ENCODE assay signal across 9 cellular contexts in the genomic region with DNA sequence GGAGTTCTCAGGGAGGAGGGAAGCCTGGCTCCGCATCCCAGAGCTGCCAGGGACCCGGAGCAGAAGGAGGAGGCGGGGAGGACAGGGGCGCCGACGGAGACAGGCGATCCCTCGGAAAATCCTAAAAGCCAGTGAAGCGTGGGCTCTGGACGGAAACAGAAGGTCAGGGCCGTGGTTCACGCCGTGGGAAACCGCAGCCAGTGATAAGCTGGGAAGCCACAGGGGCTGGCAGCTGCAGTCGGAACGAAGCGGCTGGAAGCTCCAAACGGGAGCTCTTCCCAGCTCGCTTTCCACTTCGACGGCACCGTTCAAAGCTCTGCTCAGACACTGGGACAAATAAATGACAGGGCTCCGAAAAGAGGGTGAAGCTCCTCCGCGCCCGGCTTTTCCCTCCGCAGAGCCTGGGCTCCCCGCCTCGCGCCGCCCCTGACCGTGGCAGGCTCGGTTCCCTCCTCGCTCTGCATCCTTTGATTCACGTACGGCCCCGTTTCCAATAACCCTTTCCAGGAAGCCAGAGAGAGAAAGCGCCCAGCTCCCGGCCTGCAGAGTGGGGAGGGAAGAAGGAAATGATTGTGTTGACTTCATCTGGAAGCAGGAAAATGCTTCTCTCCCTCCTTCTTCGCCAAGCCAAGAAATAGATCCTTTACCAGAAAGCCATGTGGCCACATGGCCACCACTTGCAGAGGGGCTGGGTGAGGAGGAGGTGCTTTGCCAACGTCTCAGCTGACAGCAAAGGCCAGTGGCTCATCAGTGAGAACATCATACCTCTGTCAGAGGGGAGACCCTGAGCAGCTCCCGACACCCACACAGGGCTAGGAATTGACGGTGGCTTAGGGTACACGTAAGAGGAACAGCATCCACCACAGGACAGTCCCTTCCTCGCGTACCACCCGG. TPM values are rescaled to one million over a fixed set of nuclear protein-coding genes. Genes with fewer than 3 reads are reported as not detected.
DNase-seq lines count a peak whose midpoint lies in the region; ATAC-seq, FAIRE-seq and TF ChIP-seq lines count a peak whose summit lies in the region.
"Had no signal": no experiment of that assay in that cellular context is flagged by ENCODE, and none has a peak within 500 bp of the region (broad histone marks: within the 10 kb centered on the region; RNA-seq: fewer than 3 reads in every experiment).

No MANE protein-coding gene starts in this region.

- 17% methylated on average over 44 of the region's 47 CpGs for WGBS in HUES64

- peak overlapping the region; percentile 75 for H2AFZ ChIP-seq in keratinocyte (ENCODE audit: control insufficient read depth, low read length)

- DNase-seq in BE2C: peak; percentile 17
- DNase-seq in astrocyte of the hippocampus (ENCODE audit: low read depth, low spot score): peak; percentile 77
- no peak for DNase-seq in keratinocyte (ENCODE audit: low read depth, low spot score)
- DNase-seq in stimulated activated effector memory CD8-positive, alpha-beta T cell treated with anti-CD3 and anti-CD28 coated beads, Interleukin-12 subunit alpha, Interleukin-12 subunit beta, amount 100 ng/mL, for 72 hours (ENCODE audit: low spot score in 2 of 2): peak in 1 of 2 donors; percentile 49
- DNase-seq in 8988T: no peak
- DNase-seq in DMS114 treated with DMSO at 0.1 percent for 48 hours (lab: John Stamatoyannopoulos, UW; ENCODE audit: unreplicated experiment): no peak

- H3K27me3 ChIP-seq in BE2C (peaks cover 17% of the 10 kb centered on the region), HUES64 (ENCODE audit: insufficient read depth, low read length) (peaks cover 28% of the 10 kb centered on the region), keratinocyte (ENCODE audit: control insufficient read depth, extremely low read depth, insufficient read depth, low read length) (peaks cover 23% of the 10 kb centered on the region)

- no peaks in the 10 kb centered on the region for H3K9me1 ChIP-seq in keratinocyte (ENCODE audit: control insufficient read depth, extremely low read depth, insufficient read depth, low read length)

- no peak for TF ChIP-seq CTCF in BE2C (IDR thresholded peaks at IDR 0.05; ENCODE audit: low read depth, low read length)
- TF ChIP-seq CTCF in keratinocyte (optimal IDR thresholded peaks at IDR 0.05 in 1 of 3, IDR thresholded peaks at IDR 0.05 in 1 of 3, conservative IDR thresholded peaks at IDR 0.05 in 1 of 3; ENCODE audit: extremely low read depth in 1 of 3, insufficient read depth in 2 of 3, low read length in 3 of 3): no peak

- peak overlapping the region; percentile 88 for H3K4me2 ChIP-seq in keratinocyte (ENCODE audit: control insufficient read depth, extremely low read depth, insufficient read depth, low read depth, low read length)

- no peaks in the 10 kb centered on the region for H4K20me1 ChIP-seq in keratinocyte (ENCODE audit: control insufficient read depth, extremely low read depth, insufficient read depth, low read length)

- H3K4me1 Mint-ChIP-seq in stimulated activated effector memory CD8-positive, alpha-beta T cell treated with anti-CD3 and anti-CD28 coated beads, Interleukin-12 subunit alpha, Interleukin-12 subunit beta, amount 100 ng/mL, for 72 hours: peaks cover 50% of the 10 kb centered on the region

- no peaks in the 10 kb centered on the region for H3K9me3 Mint-ChIP-seq in stimulated activated effector memory CD8-positive, alpha-beta T cell treated with anti-CD3 and anti-CD28 coated beads, Interleukin-12 subunit alpha, Interleukin-12 subunit beta, amount 100 ng/mL, for 72 hours

- H3K9me3 ChIP-seq in BE2C (no peaks in the 10 kb centered on the region), HUES64 (ENCODE audit: insufficient read depth, low read depth, low read length) (no peaks in the 10 kb centered on the region), keratinocyte (ENCODE audit: control insufficient read depth, low read depth, low read length) (no peaks in the 10 kb centered on the region)

- peak overlapping the region; percentile 24 for H3K27ac Mint-ChIP-seq in stimulated activated effector memory CD8-positive, alpha-beta T cell treated with anti-CD3 and anti-CD28 coated beads, Interleukin-12 subunit alpha, Interleukin-12 subunit beta, amount 100 ng/mL, for 72 hours

- H3K79me2 ChIP-seq in keratinocyte (ENCODE audit: control insufficient read depth, insufficient read depth, low read length): no peaks in the 10 kb centered on the region

- dilution Hi-C loops in keratinocyte (cut with MboI; ENCODE audit: extremely low pct_ligation_motif_present, low sequenced_read_pairs): no loop called here

- H3K4me3 ChIP-seq in BE2C (ENCODE audit: low read depth, low read length): peak overlapping the region; percentile 47
- H3K4me3 ChIP-seq in HUES64 (ENCODE audit: low read length): peak overlapping the region; percentile 44
- peak overlapping the region in 2 of 3 experiments; percentile 52 to 58 for H3K4me3 ChIP-seq in keratinocyte (ENCODE audit: control insufficient read depth in 2 of 3, extremely low read depth in 1 of 3, insufficient read depth in 2 of 3, low read depth in 1 of 3, low read length in 3 of 3)

- H3K4me3 Mint-ChIP-seq in stimulated activated effector memory CD8-positive, alpha-beta T cell treated with anti-CD3 and anti-CD28 coated beads, Interleukin-12 subunit alpha, Interleukin-12 subunit beta, amount 100 ng/mL, for 72 hours: peak overlapping the region; percentile 69

- FAIRE-seq in keratinocyte (lab: Jason Lieb, UNC): no peak

- ATAC-seq in stimulated activated effector memory CD8-positive, alpha-beta T cell treated with anti-CD3 and anti-CD28 coated beads, Interleukin-12 subunit alpha, Interleukin-12 subunit beta, amount 100 ng/mL, for 72 hours: peak; percentile 58
- no peak for ATAC-seq in GM21447 (IDR thresholded peaks at IDR 0.05; ENCODE audit: unreplicated experiment)
- ATAC-seq: HCT116 had no signal

- H3K9ac ChIP-seq in HUES64 (ENCODE audit: low read depth, low read length): no peak overlapping the region
- H3K9ac ChIP-seq in keratinocyte (ENCODE audit: control insufficient read depth, extremely low read depth, insufficient read depth, low read length): peak overlapping the region; percentile 28

- H3K4me1 ChIP-seq in BE2C (no peaks in the 10 kb centered on the region), HUES64 (ENCODE audit: insufficient read depth, low read length) (no peaks in the 10 kb centered on the region), keratinocyte (ENCODE audit: control insufficient read depth, extremely low read depth, insufficient read depth, low read length) (peaks cover 5% of the 10 kb centered on the region)

- H3K36me3 Mint-ChIP-seq in stimulated activated effector memory CD8-positive, alpha-beta T cell treated with anti-CD3 and anti-CD28 coated beads, Interleukin-12 subunit alpha, Interleukin-12 subunit beta, amount 100 ng/mL, for 72 hours: no peaks in the 10 kb centered on the region

- H3K27ac ChIP-seq in HUES64 (ENCODE audit: low read depth, low read length) (no peak overlapping the region), keratinocyte (ENCODE audit: control insufficient read depth, insufficient read depth, low read length) (no peak overlapping the region)

- H3K36me3 ChIP-seq in BE2C: no peaks in the 10 kb centered on the region
- H3K36me3 ChIP-seq in HUES64 (ENCODE audit: insufficient read depth, low read length): no peaks in the 10 kb centered on the region
- no peaks in the 10 kb centered on the region for H3K36me3 ChIP-seq in keratinocyte (ENCODE audit: control insufficient read depth in 2 of 2, extremely low read depth in 1 of 2, insufficient read depth in 2 of 2, low read length in 2 of 2)

RNA-seq across cellular contexts. Expression of a gene that starts 57.4 kb away (rescaled TPM):
- not detected for polyA plus RNA-seq in BE2C (2012; ENCODE audit: insufficient read depth, insufficient read length, low read depth)
- not detected for polyA plus RNA-seq in HUES64 (2013, experiment 1 of 2)
- not detected for polyA plus RNA-seq in HUES64 (2013, experiment 2 of 2)
- 0.04 to 0.07 TPM (median 0.05 TPM) in 3 replicates for polyA plus RNA-seq in keratinocyte
- 0.12 TPM for polyA plus RNA-seq in keratinocyte (2011; ENCODE audit: low read depth)
- 0.04 and 0.06 TPM in 2 replicates for polyA plus RNA-seq in keratinocyte (2011; cell fraction: cytosol; rRNA removed)
- 0.05 and 0.14 TPM in 2 replicates for polyA plus RNA-seq in keratinocyte (2011; cell fraction: nucleus; rRNA removed)
- polyA plus RNA-seq in keratinocyte (2012; ENCODE audit: low replicate concordance): 0.22 and 0.24 TPM in 2 replicates
- not detected in 3 replicates for polyA minus RNA-seq in keratinocyte
- not detected for polyA minus RNA-seq in keratinocyte (2011; cell fraction: cytosol; rRNA and poly(A)+ RNA removed)
- not detected in 2 replicates for polyA minus RNA-seq in keratinocyte (2011; cell fraction: nucleus; rRNA and poly(A)+ RNA removed)

Comparison
In these comparisons a context has a peak if more than half of its experiments do, and no peak if none do; other contexts are left out.
1. DNase-seq: peak in BE2C (single experiment) and astrocyte of the hippocampus (single experiment); none in keratinocyte (single experiment), 8988T (single experiment) and DMS114 treated with DMSO at 0.1 percent for 48 hours (single experiment).
2. Peak in every context shown above with its lines, with median percentiles within 50 percentile points of each other: H3K4me3 ChIP-seq.